In genomic region chr18:75070235-75070624, GRCh38 we compare ENCODE assay signal across 8 cellular contexts.
DNase-seq lines count a peak whose midpoint lies in the region; ATAC-seq and TF ChIP-seq lines count a peak whose summit lies in the region.

No MANE protein-coding gene starts in this region.

- no peaks in the 10 kb centered on the region for H3K27me3 Mint-ChIP-seq in T-helper 17 cell

- no peaks in the 10 kb centered on the region for H3K27me3 ChIP-seq in esophagus squamous epithelium
- no peaks in the 10 kb centered on the region for H3K27me3 ChIP-seq in smooth muscle cell (ENCODE audit: low read depth)

- no peak overlapping the region for H2AFZ ChIP-seq in smooth muscle cell (ENCODE audit: low read depth)

- TF ChIP-seq CTCF in esophagus squamous epithelium (IDR thresholded peaks at IDR 0.05): no peak
- TF ChIP-seq CTCF in smooth muscle cell (IDR thresholded peaks at IDR 0.05; ENCODE audit: borderline replicate concordance, insufficient read depth, poor library complexity, severe bottlenecking): no peak

- ATAC-seq in T-helper 17 cell (no peak), GM18870 (IDR thresholded peaks at IDR 0.05; ENCODE audit: unreplicated experiment) (no peak), HG02623 (IDR thresholded peaks at IDR 0.05; ENCODE audit: unreplicated experiment) (no peak)

- H3K4me3 Mint-ChIP-seq in T-helper 17 cell: peak overlapping the region; percentile 91

- H3K79me2 ChIP-seq in smooth muscle cell (ENCODE audit: low read depth): no peaks in the 10 kb centered on the region

- H4K20me1 ChIP-seq in smooth muscle cell (ENCODE audit: low read depth): no peaks in the 10 kb centered on the region

- H3K36me3 ChIP-seq in esophagus squamous epithelium (peaks cover 0 to under 1% (median 0%) of the 10 kb centered on the region in 3 donors), smooth muscle cell (ENCODE audit: low read depth) (no peaks in the 10 kb centered on the region)

- DNase-seq in DMS153 treated with DMSO at 0.1 percent for 48 hours (lab: John Stamatoyannopoulos, UW; ENCODE audit: unreplicated experiment): peak; percentile 5
- DNase-seq in DMS153 (lab: John Stamatoyannopoulos, UW): no peak
- DNase-seq in T-helper 17 cell: no peak
- no peak for DNase-seq in esophagus squamous epithelium (lab: John Stamatoyannopoulos, UW)
- DNase-seq in smooth muscle cell (lab: John Stamatoyannopoulos, UW; ENCODE audit: unreplicated experiment): no peak
- DNase-seq in NCI-H524 treated with DMSO at 0.1 percent for 48 hours (lab: John Stamatoyannopoulos, UW): no peak

- H3K27ac Mint-ChIP-seq in T-helper 17 cell: peak overlapping the region; percentile 99

- H3K9ac ChIP-seq in smooth muscle cell (ENCODE audit: low read depth): no peak overlapping the region

- H3K36me3 Mint-ChIP-seq in T-helper 17 cell (ENCODE audit: low read depth): peaks cover 2% of the 10 kb centered on the region

- WGBS in esophagus squamous epithelium, 2 donors: 66 to 79% methylated on average over 5 to 12 of the region's 16 CpGs
- 93% methylated on average over 16 of the region's 16 CpGs for WGBS in smooth muscle cell (ENCODE audit: low lambda C conversion rate)

- intact Hi-C loops in esophagus squamous epithelium (cut with DNase I): no loop called here

- no peak overlapping the region for H3K4me2 ChIP-seq in smooth muscle cell

- H3K27ac ChIP-seq in esophagus squamous epithelium: peak overlapping the region; percentile 56 to 85 (median 74)
- peak overlapping the region; percentile 67 for H3K27ac ChIP-seq in smooth muscle cell (ENCODE audit: low read depth)

- no peak for TF ChIP-seq POLR2A in esophagus squamous epithelium (IDR thresholded peaks at IDR 0.05)

- H3K4me3 ChIP-seq in esophagus squamous epithelium: peak overlapping the region in 3 of 4 donors; percentile 14 to 49 (median 17)
- H3K4me3 ChIP-seq in smooth muscle cell: no peak overlapping the region

- H3F3A ChIP-seq in smooth muscle cell (ENCODE audit: low read depth): no peaks in the 10 kb centered on the region

- peaks cover 7 to 38% (median 10%) of the 10 kb centered on the region in 3 donors for H3K4me1 ChIP-seq in esophagus squamous epithelium
- peaks cover 3% of the 10 kb centered on the region for H3K4me1 ChIP-seq in smooth muscle cell (ENCODE audit: low read depth)

- H3K4me1 Mint-ChIP-seq in T-helper 17 cell: peaks cover 24% of the 10 kb centered on the region

- H3K9me3 ChIP-seq in T-helper 17 cell (ENCODE audit: control insufficient read depth, low read length, poor library complexity, severe bottlenecking) (no peaks in the 10 kb centered on the region), esophagus squamous epithelium (no peaks in the 10 kb centered on the region), smooth muscle cell (replicated peaks; ENCODE audit: low read depth) (no peaks in the 10 kb centered on the region)
